ENCODE assay signal across 10 cellular contexts in genomic region chr3:149203758-149204157, GRCh38. TPM values are rescaled to one million over a fixed set of nuclear protein-coding genes. Genes with fewer than 3 reads are reported as not detected.
A peak's percentile ranks its signal among the peaks of the same experiment; 100 is the strongest.
DNase-seq lines count a peak whose midpoint lies in the region; ATAC-seq and TF ChIP-seq lines count a peak whose summit lies in the region.
"Had no signal": no experiment of that assay in that cellular context is flagged by ENCODE, and none has a peak within 500 bp of the region (broad histone marks: within the 10 kb centered on the region; RNA-seq: fewer than 3 reads in every experiment).

No MANE protein-coding gene starts in this region.

- in situ Hi-C loops in transverse colon (cut with MboI; ENCODE audit: low pct_ligation_motif_present in 1 of 4, low pct_unique_long_range_greater_than_20kb in 1 of 4, low sequenced_read_pairs in 3 of 4): no loop called here

- 66 to 86% methylated on average over 3 of the region's 3 CpGs for WGBS in transverse colon (ENCODE audit: low coverage in 1 of 2), 2 donors

- POLR2A ChIA-PET in activated CD4-positive, alpha-beta memory T cell treated with anti-CD3 and anti-CD28 coated beads, Interleukin-2, amount 10 ng/mL, durations not matched to agents 7 days and 5 days (lab: Charles Lee): no interaction called here

- no peak for DNase-seq in activated naive CD8-positive, alpha-beta T cell treated with anti-CD3 and anti-CD28 coated beads, Interleukin-2, amount 50 U/mL, for 24 hours
- no peak for DNase-seq in NCI-H1436 treated with DMSO at 0.1 percent for 48 hours (lab: John Stamatoyannopoulos, UW)
- no peak for DNase-seq in activated CD4-positive, alpha-beta memory T cell treated with anti-CD3 and anti-CD28 coated beads, Interleukin-2, amount 10 ng/mL, durations not matched to agents 7 days and 5 days
- DNase-seq in NK-92 treated with Interleukin-12 subunit alpha and Interleukin-12 subunit beta, amount 100 ng/mL, for 24 hours (lab: John Stamatoyannopoulos, UW): no peak
- no peak for DNase-seq in transverse colon
- DNase-seq: activated CD8-positive, alpha-beta memory T cell treated with anti-CD3 and anti-CD28 coated beads, Interleukin-2, amount 50 U/mL, for 48 hours had no signal

- no peak overlapping the region for H3K27ac ChIP-seq in transverse colon

- no peaks in the 10 kb centered on the region for H3K27me3 ChIP-seq in transverse colon

- no peaks in the 10 kb centered on the region for H3K9me3 ChIP-seq in transverse colon

- H3K4me3 Mint-ChIP-seq in activated naive CD8-positive, alpha-beta T cell treated with anti-CD3 and anti-CD28 coated beads, Interleukin-2, amount 50 U/mL, for 24 hours: no peak overlapping the region
- no peak overlapping the region for H3K4me3 Mint-ChIP-seq in activated CD4-positive, alpha-beta memory T cell treated with anti-CD3 and anti-CD28 coated beads, Interleukin-2, amount 10 ng/mL, durations not matched to agents 7 days and 5 days

- peaks cover 16% of the 10 kb centered on the region for H3K4me1 Mint-ChIP-seq in activated naive CD8-positive, alpha-beta T cell treated with anti-CD3 and anti-CD28 coated beads, Interleukin-2, amount 50 U/mL, for 24 hours
- peaks cover 10% of the 10 kb centered on the region for H3K4me1 Mint-ChIP-seq in activated CD4-positive, alpha-beta memory T cell treated with anti-CD3 and anti-CD28 coated beads, Interleukin-2, amount 10 ng/mL, durations not matched to agents 7 days and 5 days

- H3K27ac Mint-ChIP-seq in activated naive CD8-positive, alpha-beta T cell treated with anti-CD3 and anti-CD28 coated beads, Interleukin-2, amount 50 U/mL, for 24 hours: no peak overlapping the region
- H3K27ac Mint-ChIP-seq in activated CD4-positive, alpha-beta memory T cell treated with anti-CD3 and anti-CD28 coated beads, Interleukin-2, amount 10 ng/mL, durations not matched to agents 7 days and 5 days: no peak overlapping the region

- TF ChIP-seq CTCF in transverse colon (IDR thresholded peaks at IDR 0.05): no peak

- intact Hi-C loops in transverse colon (cut with DNase I; ENCODE audit: low total_unique reads): no loop called here

- no peaks in the 10 kb centered on the region for H3K9me3 Mint-ChIP-seq in activated naive CD8-positive, alpha-beta T cell treated with anti-CD3 and anti-CD28 coated beads, Interleukin-2, amount 50 U/mL, for 24 hours
- no peaks in the 10 kb centered on the region for H3K9me3 Mint-ChIP-seq in activated CD4-positive, alpha-beta memory T cell treated with anti-CD3 and anti-CD28 coated beads, Interleukin-2, amount 10 ng/mL, durations not matched to agents 7 days and 5 days

- no peak overlapping the region for H3K4me3 ChIP-seq in transverse colon

- peaks cover 9% of the 10 kb centered on the region for H3K27me3 Mint-ChIP-seq in activated naive CD8-positive, alpha-beta T cell treated with anti-CD3 and anti-CD28 coated beads, Interleukin-2, amount 50 U/mL, for 24 hours
- H3K27me3 Mint-ChIP-seq in activated CD4-positive, alpha-beta memory T cell treated with anti-CD3 and anti-CD28 coated beads, Interleukin-2, amount 10 ng/mL, durations not matched to agents 7 days and 5 days: peaks cover 43% of the 10 kb centered on the region

- no peaks in the 10 kb centered on the region for H3K36me3 Mint-ChIP-seq in activated naive CD8-positive, alpha-beta T cell treated with anti-CD3 and anti-CD28 coated beads, Interleukin-2, amount 50 U/mL, for 24 hours (ENCODE audit: low read depth)
- no peaks in the 10 kb centered on the region for H3K36me3 Mint-ChIP-seq in activated CD4-positive, alpha-beta memory T cell treated with anti-CD3 and anti-CD28 coated beads, Interleukin-2, amount 10 ng/mL, durations not matched to agents 7 days and 5 days (ENCODE audit: low read depth)

- CTCF ChIA-PET in activated CD4-positive, alpha-beta memory T cell treated with anti-CD3 and anti-CD28 coated beads, Interleukin-2, amount 10 ng/mL, durations not matched to agents 7 days and 5 days (lab: Charles Lee): no interaction called here

- H3K4me1 ChIP-seq in transverse colon: no peaks in the 10 kb centered on the region

- H3K36me3 ChIP-seq in transverse colon: no peaks in the 10 kb centered on the region

- ATAC-seq in GM18511 (IDR thresholded peaks at IDR 0.05; ENCODE audit: unreplicated experiment) (peak; percentile 99), GM21528 (IDR thresholded peaks at IDR 0.05; ENCODE audit: low FRiP score, unreplicated experiment) (peak; percentile 100), HG03439 (IDR thresholded peaks at IDR 0.05; ENCODE audit: unreplicated experiment) (peak; percentile 94)
- peak; percentile 68 for ATAC-seq in activated naive CD8-positive, alpha-beta T cell treated with anti-CD3 and anti-CD28 coated beads, Interleukin-2, amount 50 U/mL, for 24 hours

- no peak for TF ChIP-seq POLR2A in transverse colon (IDR thresholded peaks at IDR 0.05)

- TF ChIP-seq EP300 in transverse colon (IDR thresholded peaks at IDR 0.05; ENCODE audit: low read depth): no peak

RNA-seq across cellular contexts. Expression of gene CP, which starts 17.9 kb away (rescaled TPM):
- not detected for total RNA-seq in activated CD4-positive, alpha-beta memory T cell treated with anti-CD3 and anti-CD28 coated beads, Interleukin-2, amount 10 ng/mL, durations not matched to agents 7 days and 5 days
- 10 to 100 TPM in 1 of 4 donors, 1 to 10 TPM in 1, under 1 TPM in 1, not detected in 1; 0.80 to 19.5 (median 7.0) TPM for total RNA-seq in transverse colon
- total RNA-seq: endothelial cell of umbilical vein had no signal
